1 cellular context compared by ENCODE assay signal in the genomic region with DNA sequence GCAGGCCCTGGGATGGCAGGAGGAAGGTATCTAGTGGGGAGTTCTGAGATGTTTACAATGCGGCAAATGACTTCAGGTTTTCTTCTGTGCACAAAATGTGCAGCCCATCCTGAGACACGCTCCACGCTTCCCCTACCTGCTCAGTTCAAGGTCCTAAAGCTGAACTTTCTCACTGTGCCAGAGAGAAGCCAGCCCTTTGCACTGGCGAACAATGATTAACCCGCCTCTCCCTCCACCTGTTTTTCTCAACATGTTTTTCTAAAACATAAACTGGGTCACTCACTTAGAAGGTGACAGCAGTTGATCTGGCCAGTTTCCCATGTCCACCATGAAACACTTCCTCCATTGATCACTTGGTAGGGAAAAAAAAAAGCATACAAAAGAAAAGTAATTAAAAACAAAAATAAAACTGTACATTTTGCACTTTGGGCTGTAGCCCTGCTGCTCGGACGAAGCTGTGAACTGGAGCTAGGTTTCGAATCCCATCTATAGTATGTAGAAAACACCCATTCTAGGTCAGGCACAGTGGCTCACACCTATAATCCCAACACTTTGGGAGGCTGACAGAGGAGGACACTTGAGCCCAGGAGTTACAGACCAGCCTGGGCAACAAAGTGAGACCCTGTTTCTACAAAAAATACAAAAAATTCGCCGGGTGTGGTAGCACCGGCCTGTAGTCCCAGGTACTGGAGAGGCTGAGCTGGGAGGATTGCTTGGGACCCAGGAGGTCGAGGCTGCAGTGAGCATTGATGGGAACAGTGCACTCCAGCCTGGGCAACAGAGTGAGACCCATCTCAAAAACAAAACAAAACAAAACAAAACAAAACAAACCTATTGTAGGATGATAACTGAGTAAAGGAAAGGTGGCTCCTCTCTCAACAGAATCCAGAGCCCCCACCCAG.
TF ChIP-seq lines count a peak whose summit lies in the region.

No MANE protein-coding gene starts in this region.

TF ChIP-seq in HepG2, 621 proteins besides CTCF, POLR2A, EP300 and RAD21 (continued from another document and continues in another):
- TF ChIP-seq, protein P1, sequence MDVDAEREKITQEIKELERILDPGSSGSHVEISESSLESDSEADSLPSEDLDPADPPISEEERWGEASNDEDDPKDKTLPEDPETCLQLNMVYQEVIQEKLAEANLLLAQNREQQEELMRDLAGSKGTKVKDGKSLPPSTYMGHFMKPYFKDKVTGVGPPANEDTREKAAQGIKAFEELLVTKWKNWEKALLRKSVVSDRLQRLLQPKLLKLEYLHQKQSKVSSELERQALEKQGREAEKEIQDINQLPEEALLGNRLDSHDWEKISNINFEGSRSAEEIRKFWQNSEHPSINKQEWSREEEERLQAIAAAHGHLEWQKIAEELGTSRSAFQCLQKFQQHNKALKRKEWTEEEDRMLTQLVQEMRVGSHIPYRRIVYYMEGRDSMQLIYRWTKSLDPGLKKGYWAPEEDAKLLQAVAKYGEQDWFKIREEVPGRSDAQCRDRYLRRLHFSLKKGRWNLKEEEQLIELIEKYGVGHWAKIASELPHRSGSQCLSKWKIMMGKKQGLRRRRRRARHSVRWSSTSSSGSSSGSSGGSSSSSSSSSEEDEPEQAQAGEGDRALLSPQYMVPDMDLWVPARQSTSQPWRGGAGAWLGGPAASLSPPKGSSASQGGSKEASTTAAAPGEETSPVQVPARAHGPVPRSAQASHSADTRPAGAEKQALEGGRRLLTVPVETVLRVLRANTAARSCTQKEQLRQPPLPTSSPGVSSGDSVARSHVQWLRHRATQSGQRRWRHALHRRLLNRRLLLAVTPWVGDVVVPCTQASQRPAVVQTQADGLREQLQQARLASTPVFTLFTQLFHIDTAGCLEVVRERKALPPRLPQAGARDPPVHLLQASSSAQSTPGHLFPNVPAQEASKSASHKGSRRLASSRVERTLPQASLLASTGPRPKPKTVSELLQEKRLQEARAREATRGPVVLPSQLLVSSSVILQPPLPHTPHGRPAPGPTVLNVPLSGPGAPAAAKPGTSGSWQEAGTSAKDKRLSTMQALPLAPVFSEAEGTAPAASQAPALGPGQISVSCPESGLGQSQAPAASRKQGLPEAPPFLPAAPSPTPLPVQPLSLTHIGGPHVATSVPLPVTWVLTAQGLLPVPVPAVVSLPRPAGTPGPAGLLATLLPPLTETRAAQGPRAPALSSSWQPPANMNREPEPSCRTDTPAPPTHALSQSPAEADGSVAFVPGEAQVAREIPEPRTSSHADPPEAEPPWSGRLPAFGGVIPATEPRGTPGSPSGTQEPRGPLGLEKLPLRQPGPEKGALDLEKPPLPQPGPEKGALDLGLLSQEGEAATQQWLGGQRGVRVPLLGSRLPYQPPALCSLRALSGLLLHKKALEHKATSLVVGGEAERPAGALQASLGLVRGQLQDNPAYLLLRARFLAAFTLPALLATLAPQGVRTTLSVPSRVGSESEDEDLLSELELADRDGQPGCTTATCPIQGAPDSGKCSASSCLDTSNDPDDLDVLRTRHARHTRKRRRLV (CRISPR knock-in tag; IDR thresholded peaks at IDR 0.05), result peak; percentile 84; the same call in 1 of the 2 replicates
- TF ChIP-seq IKZF4 (CRISPR knock-in tag; IDR thresholded peaks at IDR 0.05; ENCODE audit: borderline replicate concordance, low read depth, not compliant biosample characterization), result no peak
- TF ChIP-seq, protein P2, sequence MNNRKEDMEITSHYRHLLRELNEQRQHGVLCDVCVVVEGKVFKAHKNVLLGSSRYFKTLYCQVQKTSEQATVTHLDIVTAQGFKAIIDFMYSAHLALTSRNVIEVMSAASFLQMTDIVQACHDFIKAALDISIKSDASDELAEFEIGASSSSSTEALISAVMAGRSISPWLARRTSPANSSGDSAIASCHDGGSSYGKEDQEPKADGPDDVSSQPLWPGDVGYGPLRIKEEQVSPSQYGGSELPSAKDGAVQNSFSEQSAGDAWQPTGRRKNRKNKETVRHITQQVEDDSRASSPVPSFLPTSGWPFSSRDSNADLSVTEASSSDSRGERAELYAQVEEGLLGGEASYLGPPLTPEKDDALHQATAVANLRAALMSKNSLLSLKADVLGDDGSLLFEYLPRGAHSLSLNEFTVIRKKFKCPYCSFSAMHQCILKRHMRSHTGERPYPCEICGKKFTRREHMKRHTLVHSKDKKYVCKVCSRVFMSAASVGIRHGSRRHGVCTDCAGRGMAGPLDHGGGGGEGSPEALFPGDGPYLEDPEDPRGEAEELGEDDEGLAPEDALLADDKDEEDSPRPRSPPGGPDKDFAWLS (CRISPR knock-in tag; IDR thresholded peaks at IDR 0.05; ENCODE audit: borderline replicate concordance), result no peak
- no peak for TF ChIP-seq KLF6 (CRISPR knock-in tag; IDR thresholded peaks at IDR 0.05)
- TF ChIP-seq ZNF569 (CRISPR knock-in tag; IDR thresholded peaks at IDR 0.05; ENCODE audit: borderline replicate concordance), result peak; percentile 67; the same call in 1 of the 2 replicates
- no peak for TF ChIP-seq SIN3B (IDR thresholded peaks at IDR 0.05; ENCODE audit: low read length)
- peak; percentile 98; the same call in 1 of the 2 replicates for TF ChIP-seq SPEN (CRISPR knock-in tag; IDR thresholded peaks at IDR 0.05; ENCODE audit: low read depth)
- peak; percentile 88 for TF ChIP-seq HDAC1 (CRISPR knock-in tag; IDR thresholded peaks at IDR 0.05)
- TF ChIP-seq ZNF274 (CRISPR knock-in tag; IDR thresholded peaks at IDR 0.05), result 0 out of 2 replicates have a peak, but pooled peaks have one; percentile 40
- TF ChIP-seq ZNF563 (CRISPR knock-in tag; IDR thresholded peaks at IDR 0.05), result no peak
- 0 out of 2 replicates have a peak, but pooled peaks have one; percentile 39 for TF ChIP-seq SNAI1 (CRISPR knock-in tag; IDR thresholded peaks at IDR 0.05; ENCODE audit: borderline replicate concordance)
- TF ChIP-seq ZSCAN9 (CRISPR knock-in tag; IDR thresholded peaks at IDR 0.05; ENCODE audit: borderline replicate concordance), result peak; percentile 71; the same call in 1 of the 2 replicates
- TF ChIP-seq, protein P3, sequence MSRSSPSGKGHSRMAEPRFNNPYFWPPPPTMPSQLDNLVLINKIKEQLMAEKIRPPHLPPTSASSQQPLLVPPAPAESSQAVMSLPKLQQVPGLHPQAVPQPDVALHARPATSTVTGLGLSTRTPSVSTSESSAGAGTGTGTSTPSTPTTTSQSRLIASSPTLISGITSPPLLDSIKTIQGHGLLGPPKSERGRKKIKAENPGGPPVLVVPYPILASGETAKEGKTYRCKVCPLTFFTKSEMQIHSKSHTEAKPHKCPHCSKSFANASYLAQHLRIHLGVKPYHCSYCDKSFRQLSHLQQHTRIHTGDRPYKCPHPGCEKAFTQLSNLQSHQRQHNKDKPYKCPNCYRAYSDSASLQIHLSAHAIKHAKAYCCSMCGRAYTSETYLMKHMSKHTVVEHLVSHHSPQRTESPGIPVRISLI (CRISPR knock-in tag; IDR thresholded peaks at IDR 0.05; ENCODE audit: borderline replicate concordance), result peak; percentile 95
- TF ChIP-seq MTA1 (CRISPR knock-in tag; IDR thresholded peaks at IDR 0.05; ENCODE audit: borderline replicate concordance), result peak; percentile 79; the same call in 1 of the 2 replicates
- peak; percentile 69; the same call in 1 of the 2 replicates for TF ChIP-seq ETV5 (CRISPR knock-in tag; IDR thresholded peaks at IDR 0.05; ENCODE audit: borderline replicate concordance)
- no peak for TF ChIP-seq ZNF660 (CRISPR knock-in tag; IDR thresholded peaks at IDR 0.05; ENCODE audit: borderline replicate concordance, low read depth)
- TF ChIP-seq, protein P4, sequence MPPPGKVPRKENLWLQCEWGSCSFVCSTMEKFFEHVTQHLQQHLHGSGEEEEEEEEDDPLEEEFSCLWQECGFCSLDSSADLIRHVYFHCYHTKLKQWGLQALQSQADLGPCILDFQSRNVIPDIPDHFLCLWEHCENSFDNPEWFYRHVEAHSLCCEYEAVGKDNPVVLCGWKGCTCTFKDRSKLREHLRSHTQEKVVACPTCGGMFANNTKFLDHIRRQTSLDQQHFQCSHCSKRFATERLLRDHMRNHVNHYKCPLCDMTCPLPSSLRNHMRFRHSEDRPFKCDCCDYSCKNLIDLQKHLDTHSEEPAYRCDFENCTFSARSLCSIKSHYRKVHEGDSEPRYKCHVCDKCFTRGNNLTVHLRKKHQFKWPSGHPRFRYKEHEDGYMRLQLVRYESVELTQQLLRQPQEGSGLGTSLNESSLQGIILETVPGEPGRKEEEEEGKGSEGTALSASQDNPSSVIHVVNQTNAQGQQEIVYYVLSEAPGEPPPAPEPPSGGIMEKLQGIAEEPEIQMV (CRISPR knock-in tag; IDR thresholded peaks at IDR 0.05; ENCODE audit: low read depth), result 0 out of 2 replicates have a peak, but pooled peaks have one; percentile 53
- peak; percentile 78; the same call in 1 of the 3 replicates for TF ChIP-seq MXI1 (IDR thresholded peaks at IDR 0.05; ENCODE audit: borderline replicate concordance, low read depth, low read length)
- no peak for TF ChIP-seq ZNF468 (CRISPR knock-in tag; IDR thresholded peaks at IDR 0.05)
- no peak for TF ChIP-seq PCBP2 (optimal IDR thresholded peaks at IDR 0.05; ENCODE audit: low read depth, low read length, poor library complexity, severe bottlenecking)
- no peak for TF ChIP-seq ONECUT2 (CRISPR knock-in tag; IDR thresholded peaks at IDR 0.05)
- TF ChIP-seq, protein P5, sequence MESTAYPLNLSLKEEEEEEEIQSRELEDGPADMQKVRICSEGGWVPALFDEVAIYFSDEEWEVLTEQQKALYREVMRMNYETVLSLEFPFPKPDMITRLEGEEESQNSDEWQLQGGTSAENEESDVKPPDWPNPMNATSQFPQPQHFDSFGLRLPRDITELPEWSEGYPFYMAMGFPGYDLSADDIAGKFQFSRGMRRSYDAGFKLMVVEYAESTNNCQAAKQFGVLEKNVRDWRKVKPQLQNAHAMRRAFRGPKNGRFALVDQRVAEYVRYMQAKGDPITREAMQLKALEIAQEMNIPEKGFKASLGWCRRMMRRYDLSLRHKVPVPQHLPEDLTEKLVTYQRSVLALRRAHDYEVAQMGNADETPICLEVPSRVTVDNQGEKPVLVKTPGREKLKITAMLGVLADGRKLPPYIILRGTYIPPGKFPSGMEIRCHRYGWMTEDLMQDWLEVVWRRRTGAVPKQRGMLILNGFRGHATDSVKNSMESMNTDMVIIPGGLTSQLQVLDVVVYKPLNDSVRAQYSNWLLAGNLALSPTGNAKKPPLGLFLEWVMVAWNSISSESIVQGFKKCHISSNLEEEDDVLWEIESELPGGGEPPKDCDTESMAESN (CRISPR knock-in tag; conservative IDR thresholded peaks at IDR 0.05), result peak; percentile 63; the same call in 1 of the 2 replicates
- TF ChIP-seq ZNF644 (CRISPR knock-in tag; IDR thresholded peaks at IDR 0.05; ENCODE audit: low read depth), result peak; percentile 89
- no peak for TF ChIP-seq TRIM22 (IDR thresholded peaks at IDR 0.05)
- TF ChIP-seq ZBTB20 (CRISPR knock-in tag; IDR thresholded peaks at IDR 0.05; ENCODE audit: borderline replicate concordance, low read depth), result peak; percentile 79; the same call in 1 of the 2 replicates
- 0 out of 2 replicates have a peak, but pooled peaks have one; percentile 45 for TF ChIP-seq RFXAP (CRISPR knock-in tag; IDR thresholded peaks at IDR 0.05; ENCODE audit: borderline replicate concordance)
- TF ChIP-seq, protein P6, sequence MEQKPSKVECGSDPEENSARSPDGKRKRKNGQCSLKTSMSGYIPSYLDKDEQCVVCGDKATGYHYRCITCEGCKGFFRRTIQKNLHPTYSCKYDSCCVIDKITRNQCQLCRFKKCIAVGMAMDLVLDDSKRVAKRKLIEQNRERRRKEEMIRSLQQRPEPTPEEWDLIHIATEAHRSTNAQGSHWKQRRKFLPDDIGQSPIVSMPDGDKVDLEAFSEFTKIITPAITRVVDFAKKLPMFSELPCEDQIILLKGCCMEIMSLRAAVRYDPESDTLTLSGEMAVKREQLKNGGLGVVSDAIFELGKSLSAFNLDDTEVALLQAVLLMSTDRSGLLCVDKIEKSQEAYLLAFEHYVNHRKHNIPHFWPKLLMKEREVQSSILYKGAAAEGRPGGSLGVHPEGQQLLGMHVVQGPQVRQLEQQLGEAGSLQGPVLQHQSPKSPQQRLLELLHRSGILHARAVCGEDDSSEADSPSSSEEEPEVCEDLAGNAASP (CRISPR knock-in tag; IDR thresholded peaks at IDR 0.05; ENCODE audit: borderline replicate concordance), result peak; percentile 96
- TF ChIP-seq, protein P7, sequence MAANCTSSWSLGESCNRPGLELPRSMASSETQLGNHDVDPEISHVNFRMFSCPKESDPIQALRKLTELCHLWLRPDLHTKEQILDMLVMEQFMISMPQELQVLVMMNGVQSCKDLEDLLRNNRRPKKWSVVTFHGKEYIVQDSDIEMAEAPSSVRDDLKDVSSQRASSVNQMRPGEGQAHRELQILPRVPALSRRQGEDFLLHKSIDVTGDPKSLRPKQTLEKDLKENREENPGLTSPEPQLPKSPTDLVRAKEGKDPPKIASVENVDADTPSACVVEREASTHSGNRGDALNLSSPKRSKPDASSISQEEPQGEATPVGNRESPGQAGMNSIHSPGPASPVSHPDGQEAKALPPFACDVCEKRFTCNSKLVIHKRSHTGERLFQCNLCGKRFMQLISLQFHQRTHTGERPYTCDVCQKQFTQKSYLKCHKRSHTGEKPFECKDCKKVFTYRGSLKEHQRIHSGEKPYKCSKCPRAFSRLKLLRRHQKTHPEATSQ (CRISPR knock-in tag; IDR thresholded peaks at IDR 0.05; ENCODE audit: borderline replicate concordance), result peak; percentile 69; the same call in 1 of the 2 replicates
- TF ChIP-seq ZMYM4 (CRISPR knock-in tag; IDR thresholded peaks at IDR 0.05), result peak; percentile 68
- TF ChIP-seq SSRP1 (CRISPR knock-in tag; IDR thresholded peaks at IDR 0.05), result peak; percentile 20; the same call in 1 of the 2 replicates
- TF ChIP-seq ZBTB1 (CRISPR knock-in tag; IDR thresholded peaks at IDR 0.05; ENCODE audit: borderline replicate concordance), result no peak
- TF ChIP-seq FOXK2 (IDR thresholded peaks at IDR 0.05), result peak; percentile 72
- no peak for TF ChIP-seq ZSCAN20 (CRISPR knock-in tag; IDR thresholded peaks at IDR 0.05; ENCODE audit: borderline replicate concordance)
- TF ChIP-seq HOMEZ (CRISPR knock-in tag; IDR thresholded peaks at IDR 0.05; ENCODE audit: low read depth), result peak; percentile 67; the same call in 1 of the 2 replicates
- TF ChIP-seq NONO (IDR thresholded peaks at IDR 0.05), result no peak
- TF ChIP-seq NONO (CRISPR knock-in tag; conservative IDR thresholded peaks at IDR 0.05), result no peak; the same call in 1 of the 2 replicates
- peak; percentile 55; the same call in 1 of the 2 replicates for TF ChIP-seq RBFOX2 (IDR thresholded peaks at IDR 0.05; ENCODE audit: low read depth, low read length)
